21 cellular contexts compared by ENCODE assay signal in the genomic region with DNA sequence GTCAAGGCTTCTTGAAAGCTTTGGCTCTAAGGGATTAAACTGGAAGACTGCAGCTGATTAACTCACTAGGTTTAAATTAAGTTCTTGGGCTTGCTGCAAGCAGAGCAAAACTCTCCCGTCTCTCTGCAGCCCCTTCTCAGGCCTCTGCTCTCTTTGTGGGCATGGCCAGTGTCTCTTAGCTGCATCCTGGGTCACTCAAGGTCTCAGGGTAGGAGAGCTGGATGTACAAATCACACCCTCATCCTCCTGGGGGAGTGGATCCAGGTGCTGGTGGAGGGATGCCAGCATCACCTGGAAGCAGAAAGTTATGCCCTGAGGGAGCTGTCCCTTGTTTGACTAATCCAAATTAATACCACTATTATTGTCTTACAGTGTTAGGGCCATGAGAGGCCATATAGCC. TPM values are rescaled to one million over a fixed set of nuclear protein-coding genes. Genes with fewer than 3 reads are reported as not detected.
DNase-seq lines count a peak whose midpoint lies in the region; ATAC-seq and TF ChIP-seq lines count a peak whose summit lies in the region.
"Had no signal": no experiment of that assay in that cellular context is flagged by ENCODE, and none has a peak within 500 bp of the region (broad histone marks: within the 10 kb centered on the region; RNA-seq: fewer than 3 reads in every experiment).

No MANE protein-coding gene starts in this region.

- no peak for ATAC-seq in CD4-positive, CD25-positive, alpha-beta regulatory T cell (ENCODE audit: low read depth in 2 of 2)
- ATAC-seq in lower lobe of right lung: peak; percentile 6 to 19
- ATAC-seq in psoas muscle: no peak
- no peak for ATAC-seq in SK-N-SH treated with all-trans-retinoic acid at 6 μM for 48 hours
- ATAC-seq: GM23338 had no signal

- peaks cover 6% of the 10 kb centered on the region for H3K36me3 Mint-ChIP-seq in CD4-positive, CD25-positive, alpha-beta regulatory T cell

- H3K36me3 ChIP-seq in CD4-positive, CD25-positive, alpha-beta regulatory T cell (ENCODE audit: control insufficient read depth, insufficient read depth, low read length): no peaks in the 10 kb centered on the region
- no peaks in the 10 kb centered on the region for H3K36me3 ChIP-seq in WERI-Rb-1
- no peaks in the 10 kb centered on the region for H3K36me3 ChIP-seq in lower lobe of right lung
- no peaks in the 10 kb centered on the region for H3K36me3 ChIP-seq in psoas muscle (ENCODE audit: insufficient read depth in 1 of 2, low read depth in 1 of 2)
- H3K36me3 ChIP-seq: SJSA1 had no signal

- TF ChIP-seq CTCF in WERI-Rb-1 (IDR thresholded peaks at IDR 0.05; ENCODE audit: low read depth, low read length) (0 out of 2 replicates have a peak, but pooled peaks have one; percentile 0), lower lobe of right lung (IDR thresholded peaks at IDR 0.05) (no peak), psoas muscle (IDR thresholded peaks at IDR 0.05) (no peak)

- peak overlapping the region; percentile 6 to 60 (median 21) for H3K27ac Mint-ChIP-seq in CD4-positive, CD25-positive, alpha-beta regulatory T cell
- H3K27ac Mint-ChIP-seq: GM23338 had no signal

- no peaks in the 10 kb centered on the region for H3K27me3 ChIP-seq in CD4-positive, CD25-positive, alpha-beta regulatory T cell (ENCODE audit: control insufficient read depth, insufficient read depth, low read length)
- no peaks in the 10 kb centered on the region for H3K27me3 ChIP-seq in WERI-Rb-1 (ENCODE audit: insufficient read depth, low read depth, severe bottlenecking)
- H3K27me3 ChIP-seq in lower lobe of right lung (ENCODE audit: low read depth): no peaks in the 10 kb centered on the region
- H3K27me3 ChIP-seq in psoas muscle (ENCODE audit: insufficient read depth in 3 of 3, low read length in 2 of 3): no peaks in the 10 kb centered on the region

- no peak overlapping the region for H3K4me3 ChIP-seq in CD4-positive, CD25-positive, alpha-beta regulatory T cell (ENCODE audit: low read depth, low read length)
- H3K4me3 ChIP-seq in WERI-Rb-1 (ENCODE audit: low read depth, low read length) (no peak overlapping the region), lower lobe of right lung (no peak overlapping the region), psoas muscle (no peak overlapping the region)
- H3K4me3 ChIP-seq: GM23338, SJSA1 had no signal

- WGBS in psoas muscle, 3 donors: 28 to 45% (median 44%) methylated on average over 1 of the region's 1 CpG

- H3K4me1 ChIP-seq in CD4-positive, CD25-positive, alpha-beta regulatory T cell (ENCODE audit: control insufficient read depth, insufficient read depth, low read length, poor library complexity, severe bottlenecking): no peaks in the 10 kb centered on the region
- H3K4me1 ChIP-seq in lower lobe of right lung (peaks cover 5% of the 10 kb centered on the region), psoas muscle (no peaks in the 10 kb centered on the region)
- H3K4me1 ChIP-seq: SJSA1 had no signal

- H3K4me1 Mint-ChIP-seq in CD4-positive, CD25-positive, alpha-beta regulatory T cell: peaks cover 0 to 15% (median 7%) of the 10 kb centered on the region in 4 donors
- H3K4me1 Mint-ChIP-seq: GM23338 had no signal

- H3K9me3 Mint-ChIP-seq in CD4-positive, CD25-positive, alpha-beta regulatory T cell: peaks cover 0 to 9% (median 2%) of the 10 kb centered on the region in 7 donors

- H3K27me3 Mint-ChIP-seq in CD4-positive, CD25-positive, alpha-beta regulatory T cell: peaks cover 17% of the 10 kb centered on the region

- H3K9me3 ChIP-seq in CD4-positive, CD25-positive, alpha-beta regulatory T cell (ENCODE audit: control insufficient read depth in 2 of 2, low read length in 2 of 2): peaks cover 0 to 8% of the 10 kb centered on the region in 2 experiments
- H3K9me3 ChIP-seq in WERI-Rb-1 (ENCODE audit: severe bottlenecking) (peaks cover 5% of the 10 kb centered on the region), lower lobe of right lung (no peaks in the 10 kb centered on the region), psoas muscle (no peaks in the 10 kb centered on the region)

- H3K27ac ChIP-seq in CD4-positive, CD25-positive, alpha-beta regulatory T cell (ENCODE audit: insufficient read depth, low read length, poor library complexity, severe bottlenecking): no peak overlapping the region
- H3K27ac ChIP-seq in WERI-Rb-1 (peak overlapping the region; percentile 45), lower lobe of right lung (peak overlapping the region; percentile 62), psoas muscle (no peak overlapping the region)
- H3K27ac ChIP-seq: HL-60, SJSA1 had no signal

- peak overlapping the region in 1 of 4 donors; percentile 42 for H3K4me3 Mint-ChIP-seq in CD4-positive, CD25-positive, alpha-beta regulatory T cell
- H3K4me3 Mint-ChIP-seq: GM23338 had no signal

- intact Hi-C loops in lower lobe of right lung (cut with DNase I) (no loop called here), psoas muscle (cut with DNase I) (no loop called here)

- no peak for DNase-seq in CD4-positive, CD25-positive, alpha-beta regulatory T cell
- DNase-seq in NCI-H1048 (lab: John Stamatoyannopoulos, UW): peak; percentile 36
- peak; percentile 83 for DNase-seq in WERI-Rb-1
- DNase-seq in lower lobe of right lung: no peak
- DNase-seq in activated CD4-positive, alpha-beta T cell treated with anti-CD3 and anti-CD28 coated beads, Interleukin-2, amount 50 U/mL, for 1 hour: no peak
- DNase-seq in psoas muscle: no peak
- DNase-seq in activated effector memory CD4-positive, alpha-beta T cell treated with Interleukin-2 at 50 U/mL for 16 hours: no peak
- DNase-seq: activated gamma-delta T cell; AML-193; aorta; foreskin fibroblast; KBM-7; NCI-H1092 treated with DMSO at 0.1 percent for 48 hours; nucleus accumbens; stimulated activated CD4-positive, alpha-beta T cell treated with anti-CD3 and anti-CD28 coated beads, Interleukin-2, amount 100 ng/mL, for 24 hours had no signal

TF ChIP-seq in SK-N-SH treated with all-trans-retinoic acid at 6 μM for 48 hours, 23 proteins besides CTCF, POLR2A, EP300 and RAD21:
- no peak for TF ChIP-seq CSRNP3 (CRISPR knock-in tag; IDR thresholded peaks at IDR 0.05)
- TF ChIP-seq, protein P1, sequence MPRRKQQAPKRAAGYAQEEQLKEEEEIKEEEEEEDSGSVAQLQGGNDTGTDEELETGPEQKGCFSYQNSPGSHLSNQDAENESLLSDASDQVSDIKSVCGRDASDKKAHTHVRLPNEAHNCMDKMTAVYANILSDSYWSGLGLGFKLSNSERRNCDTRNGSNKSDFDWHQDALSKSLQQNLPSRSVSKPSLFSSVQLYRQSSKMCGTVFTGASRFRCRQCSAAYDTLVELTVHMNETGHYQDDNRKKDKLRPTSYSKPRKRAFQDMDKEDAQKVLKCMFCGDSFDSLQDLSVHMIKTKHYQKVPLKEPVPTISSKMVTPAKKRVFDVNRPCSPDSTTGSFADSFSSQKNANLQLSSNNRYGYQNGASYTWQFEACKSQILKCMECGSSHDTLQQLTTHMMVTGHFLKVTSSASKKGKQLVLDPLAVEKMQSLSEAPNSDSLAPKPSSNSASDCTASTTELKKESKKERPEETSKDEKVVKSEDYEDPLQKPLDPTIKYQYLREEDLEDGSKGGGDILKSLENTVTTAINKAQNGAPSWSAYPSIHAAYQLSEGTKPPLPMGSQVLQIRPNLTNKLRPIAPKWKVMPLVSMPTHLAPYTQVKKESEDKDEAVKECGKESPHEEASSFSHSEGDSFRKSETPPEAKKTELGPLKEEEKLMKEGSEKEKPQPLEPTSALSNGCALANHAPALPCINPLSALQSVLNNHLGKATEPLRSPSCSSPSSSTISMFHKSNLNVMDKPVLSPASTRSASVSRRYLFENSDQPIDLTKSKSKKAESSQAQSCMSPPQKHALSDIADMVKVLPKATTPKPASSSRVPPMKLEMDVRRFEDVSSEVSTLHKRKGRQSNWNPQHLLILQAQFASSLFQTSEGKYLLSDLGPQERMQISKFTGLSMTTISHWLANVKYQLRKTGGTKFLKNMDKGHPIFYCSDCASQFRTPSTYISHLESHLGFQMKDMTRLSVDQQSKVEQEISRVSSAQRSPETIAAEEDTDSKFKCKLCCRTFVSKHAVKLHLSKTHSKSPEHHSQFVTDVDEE (CRISPR knock-in tag; IDR thresholded peaks at IDR 0.05): no peak
- TF ChIP-seq ESRRG (CRISPR knock-in tag; IDR thresholded peaks at IDR 0.05): no peak
- TF ChIP-seq, protein P2, sequence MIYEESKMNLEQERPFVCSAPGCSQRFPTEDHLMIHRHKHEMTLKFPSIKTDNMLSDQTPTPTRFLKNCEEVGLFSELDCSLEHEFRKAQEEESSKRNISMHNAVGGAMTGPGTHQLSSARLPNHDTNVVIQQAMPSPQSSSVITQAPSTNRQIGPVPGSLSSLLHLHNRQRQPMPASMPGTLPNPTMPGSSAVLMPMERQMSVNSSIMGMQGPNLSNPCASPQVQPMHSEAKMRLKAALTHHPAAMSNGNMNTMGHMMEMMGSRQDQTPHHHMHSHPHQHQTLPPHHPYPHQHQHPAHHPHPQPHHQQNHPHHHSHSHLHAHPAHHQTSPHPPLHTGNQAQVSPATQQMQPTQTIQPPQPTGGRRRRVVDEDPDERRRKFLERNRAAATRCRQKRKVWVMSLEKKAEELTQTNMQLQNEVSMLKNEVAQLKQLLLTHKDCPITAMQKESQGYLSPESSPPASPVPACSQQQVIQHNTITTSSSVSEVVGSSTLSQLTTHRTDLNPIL (CRISPR knock-in tag; IDR thresholded peaks at IDR 0.05; ENCODE audit: low read depth): no peak
TF ChIP-seq in SK-N-SH treated with all-trans-retinoic acid at 6 μM for 48 hours: peak in this region for 0.

RNA-seq across cellular contexts. Expression of gene GCM1, which starts 35.8 kb away (rescaled TPM):
- total RNA-seq in CD4-positive, CD25-positive, alpha-beta regulatory T cell: 0.22 TPM
- polyA plus RNA-seq in CD4-positive, CD25-positive, alpha-beta regulatory T cell: under 1 TPM in 2 of 4 donors, not detected in 2; 0.09 to 0.10 TPM
- total RNA-seq in lower lobe of right lung: not detected
- total RNA-seq in psoas muscle: not detected
- polyA plus RNA-seq in psoas muscle: not detected
- total RNA-seq: GM23338, mucosa of gallbladder, OCI-LY7, SJSA1 had no signal
- polyA plus RNA-seq: aorta, GM23338 had no signal

RNA-seq across cellular contexts. Expression of gene FBXO9, which starts 47.7 kb away (rescaled TPM):
- total RNA-seq in CD4-positive, CD25-positive, alpha-beta regulatory T cell: 78.3 TPM
- polyA plus RNA-seq in CD4-positive, CD25-positive, alpha-beta regulatory T cell: 10 to 100 TPM; 44.1 to 48.5 (median 44.3) TPM
- total RNA-seq in lower lobe of right lung (112 TPM), psoas muscle (10 to 100 TPM; 34.6 to 74.2 (median 46.0) TPM)
- polyA plus RNA-seq in psoas muscle: 10 to 100 TPM; 23.2 to 49.8 (median 29.8) TPM

RNA-seq across cellular contexts. Expression of gene CILK1, which starts 51.2 kb away (rescaled TPM):
- 9.1 TPM for total RNA-seq in CD4-positive, CD25-positive, alpha-beta regulatory T cell
- polyA plus RNA-seq in CD4-positive, CD25-positive, alpha-beta regulatory T cell: 1 to 10 TPM; 3.9 to 6.2 (median 5.1) TPM
- total RNA-seq in lower lobe of right lung (16.0 TPM), psoas muscle (1 to 10 TPM; 3.0 to 4.3 (median 3.6) TPM)
- polyA plus RNA-seq in psoas muscle: 1 to 10 TPM in 2 of 3 donors, under 1 TPM in 1; 0.49 to 5.5 (median 2.1) TPM

Comparison
In these comparisons a context has a peak if more than half of its experiments do, and no peak if none do; other contexts are left out.
1. ATAC-seq: peak in lower lobe of right lung (2 of 2); none in CD4-positive, CD25-positive, alpha-beta regulatory T cell (0 of 2), psoas muscle (0 of 4) and SK-N-SH treated with all-trans-retinoic acid at 6 μM for 48 hours (single experiment).
2. DNase-seq: peak in NCI-H1048 (single experiment) and WERI-Rb-1 (single experiment); none in CD4-positive, CD25-positive, alpha-beta regulatory T cell (0 of 3), lower lobe of right lung (single experiment), activated CD4-positive, alpha-beta T cell treated with anti-CD3 and anti-CD28 coated beads, Interleukin-2, amount 50 U/mL, for 1 hour (single experiment), psoas muscle (0 of 2) and activated effector memory CD4-positive, alpha-beta T cell treated with Interleukin-2 at 50 U/mL for 16 hours (single experiment).
3. H3K27ac ChIP-seq: peak in WERI-Rb-1 (single experiment) and lower lobe of right lung (single experiment); none in CD4-positive, CD25-positive, alpha-beta regulatory T cell (single experiment) and psoas muscle (single experiment).